9 cellular contexts compared by ENCODE assay signal in the genomic region with DNA sequence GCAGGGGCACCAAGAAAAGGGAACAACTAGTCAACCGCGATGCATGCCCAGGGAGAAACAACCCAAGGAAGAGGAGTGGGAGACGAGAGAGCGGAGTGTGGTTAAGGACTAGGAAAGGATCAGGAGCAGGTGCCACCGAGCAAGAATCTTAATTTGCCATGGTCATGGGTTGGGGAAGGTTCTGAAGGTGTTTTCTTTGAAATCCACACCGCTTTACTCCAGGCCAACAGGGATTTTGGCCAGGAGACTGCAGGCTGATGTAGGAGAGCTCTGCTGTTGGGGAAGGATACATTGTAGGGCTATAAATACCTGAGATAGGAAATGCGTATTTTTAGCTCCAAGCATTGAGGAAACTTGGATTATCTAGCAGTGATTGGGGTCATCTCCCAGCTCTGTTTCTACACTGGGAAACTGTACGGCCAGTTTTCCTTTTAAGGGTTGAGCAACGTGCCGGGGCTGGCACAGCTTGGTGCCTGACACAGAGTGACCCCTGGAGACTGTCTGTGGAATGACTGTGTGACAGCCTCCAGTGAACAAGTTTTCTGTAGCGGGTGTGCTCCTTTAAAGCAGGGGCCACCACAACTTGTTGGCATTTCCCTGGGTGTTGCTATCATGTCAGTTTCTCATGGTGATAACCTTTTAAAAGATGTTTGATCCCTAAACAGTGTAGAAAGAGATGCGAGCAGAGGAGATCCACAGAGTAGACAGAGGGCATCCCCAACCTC. TPM values are rescaled to one million over a fixed set of nuclear protein-coding genes. Genes with fewer than 3 reads are reported as not detected.
A peak's percentile ranks its signal among the peaks of the same experiment; 100 is the strongest.
DNase-seq lines count a peak whose midpoint lies in the region; FAIRE-seq and TF ChIP-seq lines count a peak whose summit lies in the region.
"Had no signal": no experiment of that assay in that cellular context is flagged by ENCODE, and none has a peak within 500 bp of the region (broad histone marks: within the 10 kb centered on the region; RNA-seq: fewer than 3 reads in every experiment).

No MANE protein-coding gene starts in this region.

- H4K20me1 ChIP-seq in H9 (ENCODE audit: control insufficient read depth, insufficient read depth, insufficient read length): no peaks in the 10 kb centered on the region

- peak; percentile 66 for TF ChIP-seq CTCF in H9 (conservative IDR thresholded peaks at IDR 0.05)
- TF ChIP-seq CTCF in thyroid gland (IDR thresholded peaks at IDR 0.05): peak in 5 of 6 experiments; percentile 26 to 78 (median 74)

- no peak overlapping the region for H3K4me3 ChIP-seq in thyroid gland (replicated peaks in 1 of 3)

- no peak overlapping the region for H3K4me2 ChIP-seq in H9 (ENCODE audit: insufficient read depth, insufficient read length, low read length)

- H2AFZ ChIP-seq in H9 (ENCODE audit: low read length): no peak overlapping the region

- no peak overlapping the region for H2BK12ac ChIP-seq in H9 (ENCODE audit: insufficient read length, low read depth, low read length)

- no CpG with 5 or more reads among the region's 12 CpGs for WGBS in H9 (ENCODE audit: extremely low coverage, insufficient read length, low lambda C conversion rate)
- 58 to 65% methylated on average over 11 to 12 of the region's 12 CpGs for WGBS in thyroid gland, 2 donors

- H3K9ac ChIP-seq in H9 (ENCODE audit: extremely low read depth, insufficient read length, low read length): no peak overlapping the region

- no peak overlapping the region for H4K5ac ChIP-seq in H9 (ENCODE audit: insufficient read length, low read depth, low read length)

- H2BK5ac ChIP-seq in H9 (ENCODE audit: insufficient read length, low read length): no peak overlapping the region

- no peaks in the 10 kb centered on the region for H3K23me2 ChIP-seq in H9 (ENCODE audit: insufficient read length, low read depth, low read length, poor library complexity, severe bottlenecking)

- no peak for FAIRE-seq in RCC 7860 (lab: Jason Lieb, UNC)
- FAIRE-seq: colon had no signal

- H4K91ac ChIP-seq in H9 (ENCODE audit: insufficient read length, low read depth, low read length): no peak overlapping the region

- no peaks in the 10 kb centered on the region for H3K9me3 ChIP-seq in H9 (ENCODE audit: control insufficient read depth, low read depth, low read length)
- H3K9me3 ChIP-seq in thyroid gland: no peaks in the 10 kb centered on the region

- no peak overlapping the region for H3K18ac ChIP-seq in H9 (ENCODE audit: insufficient read length, low read depth, low read length)

- H2BK120ac ChIP-seq in H9 (ENCODE audit: low read depth, low read length, poor library complexity, severe bottlenecking): no peak overlapping the region

- H3K4me1 Mint-ChIP-seq in H9: peaks cover 6 to 18% of the 10 kb centered on the region in 2 experiments
- H3K4me1 Mint-ChIP-seq in activated T-cell treated with anti-CD3 and anti-CD28 coated beads, Interleukin-2, amount 50 U/mL, for 24 hours (ENCODE audit: low read depth): no peaks in the 10 kb centered on the region

- no peaks in the 10 kb centered on the region for H3K9me3 Mint-ChIP-seq in H9
- H3K9me3 Mint-ChIP-seq in activated T-cell treated with anti-CD3 and anti-CD28 coated beads, Interleukin-2, amount 50 U/mL, for 24 hours: no peaks in the 10 kb centered on the region

- no peaks in the 10 kb centered on the region for H3K79me1 ChIP-seq in H9 (ENCODE audit: insufficient read depth, low read depth, low read length, poor library complexity, severe bottlenecking)

- H3K4me3 Mint-ChIP-seq in H9: no peak overlapping the region
- H3K4me3 Mint-ChIP-seq in activated T-cell treated with anti-CD3 and anti-CD28 coated beads, Interleukin-2, amount 50 U/mL, for 24 hours: no peak overlapping the region

- no peak overlapping the region for H2BK20ac ChIP-seq in H9 (ENCODE audit: low read depth, low read length, poor library complexity, severe bottlenecking)

- H3K4me1 ChIP-seq in H9 (ENCODE audit: insufficient read depth, low read length) (no peaks in the 10 kb centered on the region), thyroid gland (no peaks in the 10 kb centered on the region)

- H3K27me3 ChIP-seq in H9 (ENCODE audit: insufficient read depth, low read length) (no peaks in the 10 kb centered on the region), thyroid gland (no peaks in the 10 kb centered on the region)

- H3K23ac ChIP-seq in H9 (ENCODE audit: insufficient read length, low read depth, low read length): no peak overlapping the region

- H3K27ac ChIP-seq in H9 (ENCODE audit: insufficient read length, low read depth, low read length) (no peak overlapping the region), thyroid gland (no peak overlapping the region)

- H2AK5ac ChIP-seq in H9 (ENCODE audit: insufficient read length, low read length): no peak overlapping the region

- H3K56ac ChIP-seq in H9 (ENCODE audit: insufficient read length, low read depth, low read length): no peak overlapping the region

- no peak for DNase-seq in H9
- DNase-seq in SW480 (ENCODE audit: low spot score): peak; percentile 21
- peak; percentile 69 for DNase-seq in islet precursor cell
- peak; percentile 54 to 60 for DNase-seq in thyroid gland
- DNase-seq in NCI-H187 treated with DMSO at 0.1 percent for 48 hours (lab: John Stamatoyannopoulos, UW): no peak
- no peak for DNase-seq in RCC 7860 (ENCODE audit: low spot score)
- DNase-seq in activated T-cell treated with anti-CD3 and anti-CD28 coated beads, Interleukin-2, amount 50 U/mL, for 24 hours: no peak
- DNase-seq: NCI-H1092 had no signal

- no peak overlapping the region for H3K27ac Mint-ChIP-seq in H9
- no peak overlapping the region for H3K27ac Mint-ChIP-seq in activated T-cell treated with anti-CD3 and anti-CD28 coated beads, Interleukin-2, amount 50 U/mL, for 24 hours

- no peak overlapping the region for H3K14ac ChIP-seq in H9 (ENCODE audit: insufficient read depth, low read length)

- H3K27me3 Mint-ChIP-seq in H9 (ENCODE audit: low read depth): peaks cover 10% of the 10 kb centered on the region
- H3K27me3 Mint-ChIP-seq in activated T-cell treated with anti-CD3 and anti-CD28 coated beads, Interleukin-2, amount 50 U/mL, for 24 hours: peaks cover 8% of the 10 kb centered on the region

- H2BK15ac ChIP-seq in H9 (ENCODE audit: low read depth, low read length): no peak overlapping the region

- no peak for TF ChIP-seq POLR2A in thyroid gland (IDR thresholded peaks at IDR 0.05)

- no peaks in the 10 kb centered on the region for H3K79me2 ChIP-seq in H9 (ENCODE audit: insufficient read depth, low read length)

- H3K36me3 ChIP-seq in thyroid gland: no peaks in the 10 kb centered on the region

- intact Hi-C loops in thyroid gland (cut with DNase I): loop anchor here (5.0 kb wide), 1 partner anchor 184 kb away; no protein-coding TSS in a partner anchor

- no peak overlapping the region for H3T11ph ChIP-seq in H9 (ENCODE audit: low read length)

- H4K8ac ChIP-seq in H9 (replicated peaks; ENCODE audit: insufficient read length, low read depth, low read length): no peak overlapping the region

- H3K36me3 Mint-ChIP-seq in H9 (ENCODE audit: insufficient read depth in 1 of 3, low read depth in 3 of 3): no peaks in the 10 kb centered on the region
- no peaks in the 10 kb centered on the region for H3K36me3 Mint-ChIP-seq in activated T-cell treated with anti-CD3 and anti-CD28 coated beads, Interleukin-2, amount 50 U/mL, for 24 hours (ENCODE audit: low read depth)

- H3K4ac ChIP-seq in H9 (ENCODE audit: low read depth, low read length): no peak overlapping the region

RNA-seq across cellular contexts. Expression of gene ZNF536, which starts 34.2 kb away (rescaled TPM):
- total RNA-seq in H9 (2021) (not detected in 2 replicates), thyroid gland (10 to 100 TPM in 1 of 4 donors, 1 to 10 TPM in 3; 1.1 to 10.8 (median 5.3) TPM)

Comparison
In these comparisons a context has a peak if more than half of its experiments do, and no peak if none do; other contexts are left out.
1. DNase-seq: peak in SW480 (single experiment), islet precursor cell (single experiment) and thyroid gland (2 of 2); none in H9 (single experiment), NCI-H187 treated with DMSO at 0.1 percent for 48 hours (single experiment), RCC 7860 (single experiment) and activated T-cell treated with anti-CD3 and anti-CD28 coated beads, Interleukin-2, amount 50 U/mL, for 24 hours (single experiment).